9 cellular contexts compared by ENCODE assay signal in the genomic region with DNA sequence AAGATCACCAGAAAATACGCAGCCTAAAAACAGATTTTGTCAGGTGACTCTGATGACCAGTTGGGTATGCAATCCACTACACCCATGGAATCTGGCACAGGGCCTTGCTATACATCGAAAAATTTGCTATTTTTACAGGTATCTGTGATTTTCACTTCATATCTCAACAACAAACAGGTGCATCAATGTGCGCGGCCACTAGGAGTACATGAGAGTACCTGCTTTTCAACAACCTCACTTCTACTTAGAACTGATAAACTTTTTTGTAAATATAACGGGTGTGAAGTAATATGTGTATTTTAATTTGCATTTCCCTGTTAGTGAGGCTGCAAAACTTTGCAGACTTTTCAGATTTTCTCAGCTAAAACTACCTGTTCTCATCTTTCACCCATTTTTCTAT.
A peak's percentile ranks its signal among the peaks of the same experiment; 100 is the strongest.
DNase-seq lines count a peak whose midpoint lies in the region; ATAC-seq and TF ChIP-seq lines count a peak whose summit lies in the region.
"Had no signal": no experiment of that assay in that cellular context is flagged by ENCODE, and none has a peak within 500 bp of the region (broad histone marks: within the 10 kb centered on the region; RNA-seq: fewer than 3 reads in every experiment).

No MANE protein-coding gene starts in this region.

- no peak overlapping the region for H2BK120ac ChIP-seq in trophoblast cell (ENCODE audit: insufficient read depth, low read length, poor library complexity)

- H2AFZ ChIP-seq in GM23338 (no peak overlapping the region), trophoblast cell (ENCODE audit: insufficient read depth, low read length, poor library complexity) (no peak overlapping the region)

- H3K4me1 Mint-ChIP-seq in Caco-2 (ENCODE audit: low read depth, unreplicated experiment) (peaks cover 25% of the 10 kb centered on the region), GM23338 (peaks cover 44% of the 10 kb centered on the region)

- CTCF ChIA-PET in Caco-2 (lab: Charles Lee) (no interaction called here), HEK293T (lab: Yijun Ruan, JAX) (interaction anchor here (0.8 kb wide), 1 partner anchor 11 kb away, joined by 3 read pairs; no protein-coding TSS in a partner anchor)

- intact Hi-C loops in Caco-2 (cut with micrococcal nuclease; ENCODE audit: unreplicated experiment): no loop called here

- H3K27ac ChIP-seq in GM23338 (ENCODE audit: low read depth) (0 out of 2 replicates have a peak overlapping the region, but pooled peaks have one; percentile 60), trophoblast cell (ENCODE audit: low read depth, low read length) (no peak overlapping the region)

- H3K27me3 Mint-ChIP-seq in Caco-2 (ENCODE audit: insufficient read depth, unreplicated experiment): no peaks in the 10 kb centered on the region
- no peaks in the 10 kb centered on the region for H3K27me3 Mint-ChIP-seq in GM23338 (ENCODE audit: insufficient read depth, low read depth, poor library complexity)

- H3K36me3 ChIP-seq in Caco-2 (ENCODE audit: control insufficient read depth, insufficient read depth, low read length) (no peaks in the 10 kb centered on the region), GM23338 (ENCODE audit: insufficient read depth) (no peaks in the 10 kb centered on the region), trophoblast cell (ENCODE audit: control insufficient read depth in 1 of 2, insufficient read depth in 2 of 2, low read length in 2 of 2) (peaks cover 5 to 7% of the 10 kb centered on the region in 2 experiments)

- no peak overlapping the region for H2BK12ac ChIP-seq in trophoblast cell (ENCODE audit: low read length)

- H3K9me2 ChIP-seq in GM23338 (ENCODE audit: insufficient read depth): no peaks in the 10 kb centered on the region

- DNase-seq in Caco-2 (no peak), GM23338 (ENCODE audit: low spot score) (no peak), cardiac fibroblast (ENCODE audit: low read depth in 2 of 2) (peak in 1 of 2 donors; percentile 40), trophoblast cell (no peak), globus pallidus (ENCODE audit: low spot score) (no peak), HEK293T (ENCODE audit: extremely low spot score) (no peak)
- DNase-seq in stimulated activated naive CD4-positive, alpha-beta T cell treated with Interleukin-2 at 50 U/mL for 16 hours (lab: John Stamatoyannopoulos, UW): no peak
- DNase-seq: NCI-H226 had no signal

- no peak overlapping the region for H4K8ac ChIP-seq in trophoblast cell (ENCODE audit: low read depth, low read length)

- ATAC-seq in GM23338: no peak
- ATAC-seq in activated CD4-positive, CD25-positive, alpha-beta regulatory T cell treated with anti-CD3 and anti-CD28 coated beads, Interleukin-2, amount 50 U/mL, for 24 hours: no peak

- H3K4me2 ChIP-seq in GM23338 (no peak overlapping the region), trophoblast cell (ENCODE audit: low read length) (no peak overlapping the region)

- H4K91ac ChIP-seq in trophoblast cell (ENCODE audit: low read depth, low read length): no peak overlapping the region

- no peaks in the 10 kb centered on the region for H3K9me3 ChIP-seq in Caco-2
- H3K9me3 ChIP-seq in trophoblast cell (ENCODE audit: insufficient read depth, low read depth, low read length): no peaks in the 10 kb centered on the region

- POLR2A ChIA-PET in Caco-2 (lab: Charles Lee) (no interaction called here), HEK293T (lab: Yijun Ruan, JAX) (no interaction called here)

- TF ChIP-seq CTCF in Caco-2 (IDR thresholded peaks at IDR 0.05; ENCODE audit: insufficient read depth in 1 of 2, low read depth in 1 of 2, low read length in 1 of 2, severe bottlenecking in 1 of 2, unreplicated experiment in 1 of 2): peak; percentile 19 to 27
- TF ChIP-seq CTCF in GM23338 (conservative IDR thresholded peaks at IDR 0.05; ENCODE audit: low read depth in 2 of 2): peak; percentile 15 to 55; a peak in 2 of 4 replicates
- TF ChIP-seq CTCF in cardiac fibroblast (IDR thresholded peaks at IDR 0.05; ENCODE audit: low read depth, low read length): peak; percentile 22

- no CpG with 5 or more reads among the region's 5 CpGs for WGBS in trophoblast cell (ENCODE audit: extremely low coverage, insufficient coverage, insufficient read length)

- H3K14ac ChIP-seq in trophoblast cell (ENCODE audit: low read length): no peak overlapping the region

- no peaks in the 10 kb centered on the region for H3K9me3 Mint-ChIP-seq in Caco-2 (ENCODE audit: unreplicated experiment)
- no peaks in the 10 kb centered on the region for H3K9me3 Mint-ChIP-seq in GM23338

- H3K9ac ChIP-seq in trophoblast cell (ENCODE audit: low read length): no peak overlapping the region

- peaks cover 96% of the 10 kb centered on the region for H3K79me2 ChIP-seq in GM23338 (replicated peaks; ENCODE audit: insufficient read depth)
- H3K79me2 ChIP-seq in trophoblast cell (ENCODE audit: control insufficient read depth, insufficient read depth, low read length, poor library complexity): peaks cover 2% of the 10 kb centered on the region

- BruUV-seq in Caco-2 (replicated peaks; lab: Mats Ljungman, UMichigan): no TSS peak

- H3K23ac ChIP-seq in trophoblast cell (ENCODE audit: low read length): no peak overlapping the region

- H4K20me1 ChIP-seq in GM23338 (replicated peaks; ENCODE audit: insufficient read depth): peaks cover 13% of the 10 kb centered on the region

- no peak overlapping the region for H2BK5ac ChIP-seq in trophoblast cell (ENCODE audit: low read depth, low read length, poor library complexity)

- H3K4me1 ChIP-seq in Caco-2: peaks cover 15% of the 10 kb centered on the region
- H3K4me1 ChIP-seq in GM23338 (ENCODE audit: insufficient read depth): peaks cover 34% of the 10 kb centered on the region
- H3K4me1 ChIP-seq in trophoblast cell (ENCODE audit: control insufficient read depth in 1 of 2, insufficient read depth in 2 of 2, low read length in 2 of 2): peaks cover 9 to 17% of the 10 kb centered on the region in 2 experiments

- H3K27me3 ChIP-seq in Caco-2 (replicated peaks; ENCODE audit: control insufficient read depth, insufficient read depth, low read length): no peaks in the 10 kb centered on the region
- no peaks in the 10 kb centered on the region for H3K27me3 ChIP-seq in GM23338 (ENCODE audit: insufficient read depth)
- H3K27me3 ChIP-seq in trophoblast cell (ENCODE audit: insufficient read depth, low read length): no peaks in the 10 kb centered on the region

- peaks cover 34% of the 10 kb centered on the region for H3K36me3 Mint-ChIP-seq in Caco-2 (ENCODE audit: insufficient read depth, unreplicated experiment)
- peaks cover 14% of the 10 kb centered on the region for H3K36me3 Mint-ChIP-seq in GM23338 (ENCODE audit: low read depth)

- peak overlapping the region; percentile 56 for H3K4ac ChIP-seq in trophoblast cell (ENCODE audit: low read depth, low read length)

- no peak overlapping the region for H3K27ac Mint-ChIP-seq in Caco-2 (ENCODE audit: unreplicated experiment)
- no peak overlapping the region for H3K27ac Mint-ChIP-seq in GM23338

- H3K18ac ChIP-seq in trophoblast cell (ENCODE audit: low read length): no peak overlapping the region

- no peaks in the 10 kb centered on the region for H3K79me1 ChIP-seq in trophoblast cell (ENCODE audit: low read length)

- no peaks in the 10 kb centered on the region for H3F3A ChIP-seq in GM23338 (replicated peaks; ENCODE audit: low read depth)

- no peak overlapping the region for H4K12ac ChIP-seq in trophoblast cell (ENCODE audit: low read depth, low read length)

- H3K4me3 Mint-ChIP-seq in Caco-2 (ENCODE audit: unreplicated experiment) (no peak overlapping the region), GM23338 (no peak overlapping the region)

- no peak overlapping the region for H3K4me3 ChIP-seq in Caco-2 (ENCODE audit: low read depth, low read length)
- H3K4me3 ChIP-seq in GM23338: no peak overlapping the region
- H3K4me3 ChIP-seq in cardiac fibroblast (replicated peaks in 1 of 2; ENCODE audit: low read depth in 2 of 2, low read length in 2 of 2): no peak overlapping the region
- no peak overlapping the region for H3K4me3 ChIP-seq in trophoblast cell (ENCODE audit: low read depth, low read length)

- no peak overlapping the region for H2AK5ac ChIP-seq in trophoblast cell (ENCODE audit: low read length)

TF ChIP-seq in GM23338, 12 proteins besides CTCF, POLR2A, EP300 and RAD21:
- TF ChIP-seq, protein P1, sequence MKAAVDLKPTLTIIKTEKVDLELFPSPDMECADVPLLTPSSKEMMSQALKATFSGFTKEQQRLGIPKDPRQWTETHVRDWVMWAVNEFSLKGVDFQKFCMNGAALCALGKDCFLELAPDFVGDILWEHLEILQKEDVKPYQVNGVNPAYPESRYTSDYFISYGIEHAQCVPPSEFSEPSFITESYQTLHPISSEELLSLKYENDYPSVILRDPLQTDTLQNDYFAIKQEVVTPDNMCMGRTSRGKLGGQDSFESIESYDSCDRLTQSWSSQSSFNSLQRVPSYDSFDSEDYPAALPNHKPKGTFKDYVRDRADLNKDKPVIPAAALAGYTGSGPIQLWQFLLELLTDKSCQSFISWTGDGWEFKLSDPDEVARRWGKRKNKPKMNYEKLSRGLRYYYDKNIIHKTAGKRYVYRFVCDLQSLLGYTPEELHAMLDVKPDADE (IDR thresholded peaks at IDR 0.05): no peak
- TF ChIP-seq EZH2 (IDR thresholded peaks at IDR 0.05; ENCODE audit: low read depth, unreplicated experiment) (no peak), CREB1 (CRISPR knock-in tag; IDR thresholded peaks at IDR 0.05; ENCODE audit: low read depth) (no peak), STAT1 (IDR thresholded peaks at IDR 0.05; ENCODE audit: unreplicated experiment) (no peak), EZH2phosphoT487 (IDR thresholded peaks at IDR 0.05; ENCODE audit: unreplicated experiment) (no peak), ZNF331 (CRISPR knock-in tag; IDR thresholded peaks at IDR 0.05; ENCODE audit: low read depth) (no peak)
TF ChIP-seq in GM23338: peak in this region for 0.

TF ChIP-seq in HEK293T, 16 proteins besides CTCF, POLR2A, EP300 and RAD21:
- TF ChIP-seq SP1 (IDR thresholded peaks at IDR 0.05) (no peak), CTBP1 (IDR thresholded peaks at IDR 0.05; ENCODE audit: borderline replicate concordance) (no peak), ARNT (IDR thresholded peaks at IDR 0.05) (no peak)
